In the genomic region with DNA sequence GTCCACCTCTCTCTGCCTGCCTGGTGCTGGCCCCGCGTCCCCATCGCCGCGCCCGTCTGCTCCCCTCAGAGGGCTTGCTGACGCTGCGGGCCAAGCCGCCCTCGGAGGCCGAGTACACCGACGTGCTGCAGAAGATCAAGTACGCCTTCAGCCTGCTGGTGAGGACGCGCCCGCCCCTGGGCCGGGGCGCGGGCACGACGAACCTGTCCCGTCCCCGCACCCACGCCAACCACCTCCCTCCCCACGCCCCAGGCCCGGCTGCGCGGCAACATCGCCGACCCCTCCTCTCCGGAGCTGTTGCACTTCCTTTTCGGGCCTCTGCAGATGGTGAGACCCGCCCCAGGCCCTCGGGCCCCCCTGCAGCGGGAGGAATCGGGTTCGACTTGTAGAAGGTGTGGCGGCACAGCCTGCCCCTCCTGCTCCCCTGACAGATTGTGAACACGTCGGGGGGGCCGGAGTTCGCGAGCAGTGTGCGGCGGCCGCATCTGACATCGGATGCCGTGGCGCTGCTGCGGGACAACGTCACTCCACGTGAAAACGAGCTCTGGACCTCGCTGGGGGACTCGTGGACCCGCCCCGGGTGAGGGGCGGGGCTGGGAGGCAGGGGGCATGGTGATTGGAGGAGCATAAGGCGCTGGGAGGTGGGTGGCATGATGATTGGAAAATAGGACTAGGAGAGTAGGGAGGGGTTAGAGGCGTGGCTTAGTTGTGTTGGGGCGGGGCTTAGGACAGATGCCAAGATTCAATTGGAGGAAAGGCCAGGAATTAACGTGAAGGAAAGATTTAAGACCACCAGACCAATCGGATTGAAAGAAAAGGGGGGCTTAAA, we compare ENCODE assay signal across 9 cellular contexts. TPM values are rescaled to one million over a fixed set of nuclear protein-coding genes. Genes with fewer than 3 reads are reported as not detected.
DNase-seq lines count a peak whose midpoint lies in the region; ATAC-seq lines count a peak whose summit lies in the region.
"Had no signal": no experiment of that assay in that cellular context is flagged by ENCODE, and none has a peak within 500 bp of the region (broad histone marks: within the 10 kb centered on the region; RNA-seq: fewer than 3 reads in every experiment).

No MANE protein-coding gene starts in this region.

- peak overlapping the region in 5 of 8 donors; percentile 8 to 58 (median 51) for H3K27ac Mint-ChIP-seq in CD8-positive, alpha-beta memory T cell
- no peak overlapping the region for H3K27ac Mint-ChIP-seq in stimulated activated naive B cell treated with anti-CD40 and anti-IgM and Interleukin-4, amounts not matched to agents 10 μg/mL and 1 μg/mL and 100 μg/mL, for 72 hours

- H3K9me3 ChIP-seq in CD8-positive, alpha-beta memory T cell (ENCODE audit: low read length): no peaks in the 10 kb centered on the region

- ATAC-seq in stimulated activated naive B cell treated with anti-CD40 and anti-IgM and Interleukin-4, amounts not matched to agents 10 μg/mL and 1 μg/mL and 100 μg/mL, for 72 hours (replicated peaks): no peak
- ATAC-seq in GM18909 (IDR thresholded peaks at IDR 0.05; ENCODE audit: poor library complexity, unreplicated experiment) (no peak), HG02938 (IDR thresholded peaks at IDR 0.05; ENCODE audit: unreplicated experiment) (no peak), GM18858 (IDR thresholded peaks at IDR 0.05; ENCODE audit: unreplicated experiment) (no peak)

- peaks cover 35% of the 10 kb centered on the region for H3K4me1 ChIP-seq in CD8-positive, alpha-beta memory T cell (ENCODE audit: insufficient read depth, low read length)

- H3K36me3 ChIP-seq in CD8-positive, alpha-beta memory T cell (ENCODE audit: insufficient read depth, low read length): no peaks in the 10 kb centered on the region

- H3K36me3 Mint-ChIP-seq in CD8-positive, alpha-beta memory T cell: no peaks in the 10 kb centered on the region
- H3K36me3 Mint-ChIP-seq in stimulated activated naive B cell treated with anti-CD40 and anti-IgM and Interleukin-4, amounts not matched to agents 10 μg/mL and 1 μg/mL and 100 μg/mL, for 72 hours: peaks cover 4 to 6% of the 10 kb centered on the region in 2 donors

- peaks cover 40 to 65% of the 10 kb centered on the region in 2 donors for H3K27me3 Mint-ChIP-seq in CD8-positive, alpha-beta memory T cell
- peaks cover 76 to 84% of the 10 kb centered on the region in 2 donors for H3K27me3 Mint-ChIP-seq in stimulated activated naive B cell treated with anti-CD40 and anti-IgM and Interleukin-4, amounts not matched to agents 10 μg/mL and 1 μg/mL and 100 μg/mL, for 72 hours

- DNase-seq in CD8-positive, alpha-beta memory T cell: peak; percentile 18 to 57 (median 35)
- DNase-seq in NCI-H1048 (lab: John Stamatoyannopoulos, UW) (peak; percentile 21), hepatic stellate cell (ENCODE audit: low spot score) (peak; percentile 54)
- peak; percentile 71 to 76 for DNase-seq in activated T-cell treated with anti-CD3 and anti-CD28 coated beads, Interleukin-2, amount 50 U/mL, for 48 hours
- no peak for DNase-seq in stimulated activated naive B cell treated with anti-CD40 and anti-IgM and Interleukin-4, amounts not matched to agents 10 μg/mL and 1 μg/mL and 100 μg/mL, for 72 hours

- H3K9me3 Mint-ChIP-seq in CD8-positive, alpha-beta memory T cell: peaks cover 0 to 2% (median 0%) of the 10 kb centered on the region in 5 donors
- peaks cover 9 to 11% of the 10 kb centered on the region in 2 donors for H3K9me3 Mint-ChIP-seq in stimulated activated naive B cell treated with anti-CD40 and anti-IgM and Interleukin-4, amounts not matched to agents 10 μg/mL and 1 μg/mL and 100 μg/mL, for 72 hours

- H3K27me3 ChIP-seq in CD8-positive, alpha-beta memory T cell (ENCODE audit: insufficient read depth, low read length, poor library complexity, severe bottlenecking): peaks cover 24% of the 10 kb centered on the region

- CTCF ChIA-PET in CD8-positive, alpha-beta memory T cell (lab: Charles Lee): interaction anchor here (1.3 kb wide), 1 partner anchor 19 kb away, joined by 3 read pairs; a partner anchor contains a TSS

- H3K4me3 Mint-ChIP-seq in CD8-positive, alpha-beta memory T cell: peak overlapping the region; percentile 47 to 93 (median 77)
- peak overlapping the region; percentile 67 to 82 for H3K4me3 Mint-ChIP-seq in stimulated activated naive B cell treated with anti-CD40 and anti-IgM and Interleukin-4, amounts not matched to agents 10 μg/mL and 1 μg/mL and 100 μg/mL, for 72 hours

- peak overlapping the region; percentile 90 for H3K4me3 ChIP-seq in CD8-positive, alpha-beta memory T cell (ENCODE audit: low read length)

- POLR2A ChIA-PET in CD8-positive, alpha-beta memory T cell (lab: Charles Lee): interaction anchor here (0.9 to 1.4 kb wide), 2 partner anchors 19 to 35 kb away, joined by 3 to 4 read pairs; a partner anchor contains a TSS

- peaks cover 17 to 42% (median 22%) of the 10 kb centered on the region in 3 donors for H3K4me1 Mint-ChIP-seq in CD8-positive, alpha-beta memory T cell
- peaks cover 24 to 41% of the 10 kb centered on the region in 2 donors for H3K4me1 Mint-ChIP-seq in stimulated activated naive B cell treated with anti-CD40 and anti-IgM and Interleukin-4, amounts not matched to agents 10 μg/mL and 1 μg/mL and 100 μg/mL, for 72 hours

- H3K27ac ChIP-seq in CD8-positive, alpha-beta memory T cell (ENCODE audit: low read depth, low read length): no peak overlapping the region

RNA-seq across cellular contexts. Expression of a gene that starts 6.6 kb away (rescaled TPM):
- under 1 TPM; 0.27 to 0.74 TPM for total RNA-seq in CD8-positive, alpha-beta memory T cell
- polyA plus RNA-seq in CD8-positive, alpha-beta memory T cell: 0.28 TPM

RNA-seq across cellular contexts. Expression of a gene that starts 19.3 kb away (rescaled TPM):
- 10 to 100 TPM; 21.4 to 22.2 TPM for total RNA-seq in CD8-positive, alpha-beta memory T cell
- 15.8 TPM for polyA plus RNA-seq in CD8-positive, alpha-beta memory T cell

RNA-seq across cellular contexts. Expression of a gene that starts 35.2 kb away (rescaled TPM):
- 10 to 100 TPM; 95.4 to 98.3 TPM for total RNA-seq in CD8-positive, alpha-beta memory T cell
- 7.7 TPM for polyA plus RNA-seq in CD8-positive, alpha-beta memory T cell

RNA-seq across cellular contexts. Expression of a gene that starts 44.2 kb away (rescaled TPM):
- not detected for total RNA-seq in CD8-positive, alpha-beta memory T cell
- polyA plus RNA-seq in CD8-positive, alpha-beta memory T cell: 0.21 TPM
- total RNA-seq: urinary bladder had no signal
